In the genomic region with DNA sequence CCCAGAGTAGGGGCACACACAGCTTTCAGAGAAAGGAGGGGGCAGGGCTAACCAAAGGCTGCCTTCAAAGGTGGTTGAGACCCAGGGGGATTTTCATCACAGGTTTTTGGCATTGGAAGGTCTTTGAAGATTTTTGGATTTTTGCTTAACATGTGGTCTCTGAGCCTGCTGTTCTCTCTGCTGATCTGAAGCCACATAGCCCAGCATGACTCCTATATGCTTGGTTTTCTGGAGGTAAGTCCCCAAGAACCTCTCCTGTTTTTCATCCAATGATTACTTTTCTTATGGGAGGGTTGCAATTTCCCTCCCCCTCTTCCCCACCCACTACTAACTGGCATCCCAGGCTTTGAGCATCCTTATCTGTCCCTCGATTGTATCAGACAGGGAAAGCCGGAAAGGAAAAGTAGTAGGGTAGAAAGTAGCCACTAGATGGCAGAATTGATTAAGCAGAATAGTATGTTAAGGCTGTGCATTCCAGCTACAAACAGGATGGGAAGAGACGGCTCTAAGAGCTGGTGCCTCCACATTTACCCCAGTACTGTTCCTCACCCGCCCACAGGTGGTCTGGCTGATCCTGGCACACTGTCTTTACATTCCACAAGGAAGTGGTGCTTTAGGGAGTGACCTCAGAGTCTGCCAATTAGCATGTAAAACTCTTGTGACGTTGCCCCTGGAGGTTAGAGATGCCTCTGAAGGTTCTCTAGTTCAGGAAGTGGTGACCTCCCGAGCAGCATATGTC, we compare ENCODE assay signal across 8 cellular contexts.
A peak's percentile ranks its signal among the peaks of the same experiment; 100 is the strongest.
DNase-seq lines count a peak whose midpoint lies in the region; ATAC-seq, FAIRE-seq and TF ChIP-seq lines count a peak whose summit lies in the region.

No MANE protein-coding gene starts in this region.

- H3K9me3 ChIP-seq in ascending aorta (no peaks in the 10 kb centered on the region), hepatocyte (ENCODE audit: low read depth) (no peaks in the 10 kb centered on the region), small intestine (ENCODE audit: control insufficient read depth, low read depth) (no peaks in the 10 kb centered on the region)

- H4K20me1 ChIP-seq in hepatocyte (ENCODE audit: insufficient read depth, poor library complexity, severe bottlenecking): no peaks in the 10 kb centered on the region

- no peak for DNase-seq in activated CD4-positive, CD25-positive, alpha-beta regulatory T cell (lab: John Stamatoyannopoulos, UW)
- peak; percentile 80 for DNase-seq in NCI-H748 treated with DMSO at 0.1 percent for 48 hours (lab: John Stamatoyannopoulos, UW)
- no peak for DNase-seq in ascending aorta (ENCODE audit: low spot score in 2 of 2)
- peak; percentile 82 for DNase-seq in hepatocyte (ENCODE audit: low spot score)
- peak; percentile 62 for DNase-seq in small intestine

- no peak overlapping the region for H3K4me2 ChIP-seq in hepatocyte

- H3K27ac ChIP-seq in ascending aorta: no peak overlapping the region
- no peak overlapping the region for H3K27ac ChIP-seq in hepatocyte
- no peak overlapping the region for H3K27ac ChIP-seq in small intestine (ENCODE audit: low read depth in 1 of 2, low read length in 1 of 2)

- H2AFZ ChIP-seq in hepatocyte: no peak overlapping the region

- WGBS in hepatocyte (ENCODE audit: low lambda C conversion rate, missing lambda C conversion rate): 12% methylated on average over 6 of the region's 6 CpGs
- 4 to 10% (median 6%) methylated on average over 6 of the region's 6 CpGs for WGBS in small intestine, 3 donors

- no peaks in the 10 kb centered on the region for H3K9me2 ChIP-seq in hepatocyte (replicated peaks; ENCODE audit: insufficient read depth)

- ATAC-seq in activated CD4-positive, CD25-positive, alpha-beta regulatory T cell treated with anti-CD3 and anti-CD28 coated beads, Interleukin-2, amount 50 U/mL, for 24 hours: peak; percentile 60
- ATAC-seq in GM21515 (IDR thresholded peaks at IDR 0.05; ENCODE audit: unreplicated experiment): peak; percentile 88
- ATAC-seq in HG03575 (IDR thresholded peaks at IDR 0.05; ENCODE audit: extremely low read depth, insufficient number of reproducible peaks, low FRiP score, unreplicated experiment): peak; percentile 61

- FAIRE-seq in small intestine (lab: Jason Lieb, UNC): no peak

- H3K36me3 ChIP-seq in ascending aorta: no peaks in the 10 kb centered on the region
- H3K36me3 ChIP-seq in hepatocyte (replicated peaks; ENCODE audit: insufficient read depth, low read depth): no peaks in the 10 kb centered on the region
- no peaks in the 10 kb centered on the region for H3K36me3 ChIP-seq in small intestine (ENCODE audit: control insufficient read depth in 2 of 2, insufficient read depth in 2 of 2, low read length in 2 of 2)

- H3K79me2 ChIP-seq in hepatocyte: no peaks in the 10 kb centered on the region

- no peaks in the 10 kb centered on the region for H3K4me1 ChIP-seq in ascending aorta
- no peaks in the 10 kb centered on the region for H3K4me1 ChIP-seq in hepatocyte (ENCODE audit: insufficient read depth)
- H3K4me1 ChIP-seq in small intestine (ENCODE audit: control insufficient read depth in 2 of 2, insufficient read depth in 1 of 2, low read depth in 1 of 2, low read length in 1 of 2): no peaks in the 10 kb centered on the region

- intact Hi-C loops in ascending aorta (cut with DNase I): loop anchor here (5.0 kb wide), 1 partner anchor 840 kb away; no protein-coding TSS in a partner anchor

- H3K27me3 ChIP-seq in ascending aorta (no peaks in the 10 kb centered on the region), hepatocyte (no peaks in the 10 kb centered on the region), small intestine (ENCODE audit: control insufficient read depth in 2 of 2, insufficient read depth in 2 of 2, low read length in 2 of 2) (no peaks in the 10 kb centered on the region)

- H3K4me3 ChIP-seq in ascending aorta (no peak overlapping the region), hepatocyte (no peak overlapping the region), small intestine (ENCODE audit: low read depth in 1 of 2, low read length in 2 of 2) (no peak overlapping the region)

- TF ChIP-seq CTCF in ascending aorta (IDR thresholded peaks at IDR 0.05) (peak in 2 of 3 experiments; percentile 53 to 55), hepatocyte (IDR thresholded peaks at IDR 0.05; ENCODE audit: poor library complexity) (peak; percentile 78)

Comparison
In these comparisons a context has a peak if more than half of its experiments do, and no peak if none do; other contexts are left out.
1. DNase-seq: peak in NCI-H748 treated with DMSO at 0.1 percent for 48 hours (single experiment), hepatocyte (single experiment) and small intestine (single experiment); none in activated CD4-positive, CD25-positive, alpha-beta regulatory T cell (0 of 4) and ascending aorta (0 of 2).
2. Peak in every context shown above with its lines, with median percentiles within 50 percentile points of each other: ATAC-seq.